15 cellular contexts compared by ENCODE assay signal in genomic region chr4:77127837-77128621, GRCh38. TPM values are rescaled to one million over a fixed set of nuclear protein-coding genes. Genes with fewer than 3 reads are reported as not detected.
DNase-seq lines count a peak whose midpoint lies in the region; ATAC-seq and TF ChIP-seq lines count a peak whose summit lies in the region.
"Had no signal": no experiment of that assay in that cellular context is flagged by ENCODE, and none has a peak within 500 bp of the region (broad histone marks: within the 10 kb centered on the region; RNA-seq: fewer than 3 reads in every experiment).

No MANE protein-coding gene starts in this region.

- no peak overlapping the region for H3K4me3 ChIP-seq in GM23338
- no peak overlapping the region for H3K4me3 ChIP-seq in Peyer's patch
- peak overlapping the region; percentile 7 to 60 (median 9) for H3K4me3 ChIP-seq in skeletal muscle tissue (ENCODE audit: low read length in 3 of 3)

- 0 out of 2 replicates have a peak overlapping the region, but pooled peaks have one; percentile 29 for H3K4me2 ChIP-seq in GM23338

- TF ChIP-seq CTCF in GM23338 (conservative IDR thresholded peaks at IDR 0.05; ENCODE audit: low read depth in 2 of 2) (no peak), Peyer's patch (IDR thresholded peaks at IDR 0.05) (no peak)
- TF ChIP-seq CTCF in activated CD8-positive, alpha-beta T cell treated with anti-CD3 and anti-CD28 coated beads for 36 hours (IDR thresholded peaks at IDR 0.05): no peak

- H3K4me1 ChIP-seq in GM23338 (ENCODE audit: insufficient read depth) (peaks cover 24% of the 10 kb centered on the region), Peyer's patch (peaks cover 0 to 4% (median 2%) of the 10 kb centered on the region in 4 donors), skeletal muscle tissue (ENCODE audit: control insufficient read depth in 3 of 3, insufficient read depth in 3 of 3, low read length in 3 of 3) (peaks cover 5 to 8% (median 8%) of the 10 kb centered on the region in 3 donors)

- H3K4me3 Mint-ChIP-seq in GM23338: 0 out of 3 replicates have a peak overlapping the region, but pooled peaks have one; percentile 13
- H3K4me3 Mint-ChIP-seq in activated CD4-positive, alpha-beta T cell treated with anti-CD3 and anti-CD28 coated beads for 36 hours: no peak overlapping the region
- H3K4me3 Mint-ChIP-seq in activated CD8-positive, alpha-beta T cell treated with anti-CD3 and anti-CD28 coated beads for 36 hours: no peak overlapping the region

- POLR2A ChIA-PET in activated CD4-positive, alpha-beta T cell treated with anti-CD3 and anti-CD28 coated beads for 36 hours (lab: Charles Lee): interaction anchor here (0.6 kb wide), 1 partner anchor 480 kb away, joined by 3 read pairs; no protein-coding TSS in a partner anchor
- POLR2A ChIA-PET in activated CD8-positive, alpha-beta T cell treated with anti-CD3 and anti-CD28 coated beads for 36 hours (lab: Charles Lee): no interaction called here

- H2AFZ ChIP-seq in GM23338: 0 out of 2 replicates have a peak overlapping the region, but pooled peaks have one; percentile 76

- no peaks in the 10 kb centered on the region for H3K79me2 ChIP-seq in GM23338 (replicated peaks; ENCODE audit: insufficient read depth)

- H3K9me2 ChIP-seq in GM23338 (ENCODE audit: insufficient read depth): no peaks in the 10 kb centered on the region; the same call in 1 of the 2 replicates

- H4K20me1 ChIP-seq in GM23338 (replicated peaks; ENCODE audit: insufficient read depth): no peaks in the 10 kb centered on the region

- H3K27ac Mint-ChIP-seq in GM23338: peak overlapping the region; percentile 37; the same call in 1 of the 2 replicates
- no peak overlapping the region for H3K27ac Mint-ChIP-seq in activated CD4-positive, alpha-beta T cell treated with anti-CD3 and anti-CD28 coated beads for 36 hours
- H3K27ac Mint-ChIP-seq in activated CD8-positive, alpha-beta T cell treated with anti-CD3 and anti-CD28 coated beads for 36 hours: no peak overlapping the region

- ATAC-seq in GM23338 (peak; percentile 50; the same call in 2 of the 3 replicates), left colon (peak; percentile 71), GM18909 (IDR thresholded peaks at IDR 0.05; ENCODE audit: poor library complexity, unreplicated experiment) (no peak)
- no peak for ATAC-seq in activated CD4-positive, alpha-beta T cell treated with anti-CD3 and anti-CD28 coated beads for 36 hours
- no peak for ATAC-seq in activated CD8-positive, alpha-beta T cell treated with anti-CD3 and anti-CD28 coated beads for 36 hours
- ATAC-seq: HepG2, right cardiac atrium had no signal

- H3F3A ChIP-seq in GM23338 (replicated peaks; ENCODE audit: low read depth): no peaks in the 10 kb centered on the region

- H3K36me3 ChIP-seq in GM23338 (ENCODE audit: insufficient read depth): no peaks in the 10 kb centered on the region; the same call in 1 of the 2 replicates
- H3K36me3 ChIP-seq in Peyer's patch: no peaks in the 10 kb centered on the region
- H3K36me3 ChIP-seq in skeletal muscle tissue (ENCODE audit: control insufficient read depth in 3 of 3, insufficient read depth in 3 of 3, low read length in 3 of 3): no peaks in the 10 kb centered on the region

- DNase-seq in GM23338 (ENCODE audit: low spot score) (no peak), Peyer's patch (no peak), left colon (no peak), glomerular visceral epithelial cell (ENCODE audit: extremely low spot score) (no peak)
- no peak for DNase-seq in activated CD4-positive, alpha-beta T cell treated with anti-CD3 and anti-CD28 coated beads for 36 hours
- no peak for DNase-seq in activated CD8-positive, alpha-beta T cell treated with anti-CD3 and anti-CD28 coated beads for 36 hours
- DNase-seq: activated T-cell treated with anti-CD3 and anti-CD28 coated beads, Interleukin-2, amount 50 U/mL, for 1 hour; amygdala; NCI-H146; NCI-H774; right cardiac atrium had no signal

- H3K9ac ChIP-seq in skeletal muscle tissue (ENCODE audit: low read depth in 1 of 3, low read length in 3 of 3): peak overlapping the region in 1 of 3 donors; percentile 41

- intact Hi-C loops in left colon (cut with DNase I, micrococcal nuclease): no loop called here
- intact Hi-C loops in activated CD4-positive, alpha-beta T cell treated with anti-CD3 and anti-CD28 coated beads for 36 hours (cut with DNase I, micrococcal nuclease): no loop called here
- intact Hi-C loops in activated CD8-positive, alpha-beta T cell treated with anti-CD3 and anti-CD28 coated beads for 36 hours (cut with micrococcal nuclease): no loop called here

- H3K27me3 ChIP-seq in GM23338 (ENCODE audit: insufficient read depth) (no peaks in the 10 kb centered on the region), Peyer's patch (no peaks in the 10 kb centered on the region), skeletal muscle tissue (ENCODE audit: control insufficient read depth in 3 of 3, insufficient read depth in 3 of 3, low read length in 3 of 3) (no peaks in the 10 kb centered on the region)
- H3K27me3 ChIP-seq: dorsolateral prefrontal cortex had no signal

- H3K4me1 Mint-ChIP-seq in GM23338: peaks cover 21% of the 10 kb centered on the region
- H3K4me1 Mint-ChIP-seq in activated CD4-positive, alpha-beta T cell treated with anti-CD3 and anti-CD28 coated beads for 36 hours: peaks cover 10% of the 10 kb centered on the region
- peaks cover 12% of the 10 kb centered on the region for H3K4me1 Mint-ChIP-seq in activated CD8-positive, alpha-beta T cell treated with anti-CD3 and anti-CD28 coated beads for 36 hours (ENCODE audit: low read depth)

- peaks cover 2% of the 10 kb centered on the region for H3K27me3 Mint-ChIP-seq in GM23338 (ENCODE audit: insufficient read depth, low read depth, poor library complexity)
- no peaks in the 10 kb centered on the region for H3K27me3 Mint-ChIP-seq in activated CD4-positive, alpha-beta T cell treated with anti-CD3 and anti-CD28 coated beads for 36 hours
- no peaks in the 10 kb centered on the region for H3K27me3 Mint-ChIP-seq in activated CD8-positive, alpha-beta T cell treated with anti-CD3 and anti-CD28 coated beads for 36 hours

- CTCF ChIA-PET in activated CD4-positive, alpha-beta T cell treated with anti-CD3 and anti-CD28 coated beads for 36 hours (lab: Charles Lee): interaction anchor here (0.6 to 1.6 kb wide), 3 partner anchors 26 to 76 kb away, joined by 3 to 5 read pairs (median 4); no protein-coding TSS in a partner anchor
- CTCF ChIA-PET in activated CD8-positive, alpha-beta T cell treated with anti-CD3 and anti-CD28 coated beads for 36 hours (lab: Charles Lee): interaction anchor here (3.9 kb wide), 1 partner anchor 75 kb away, joined by 22 read pairs; no protein-coding TSS in a partner anchor

- no peak for TF ChIP-seq POLR2A in Peyer's patch (IDR thresholded peaks at IDR 0.05)

- no peaks in the 10 kb centered on the region for H3K9me3 ChIP-seq in Peyer's patch
- no peaks in the 10 kb centered on the region for H3K9me3 ChIP-seq in skeletal muscle tissue (ENCODE audit: control insufficient read depth in 3 of 3, low read length in 3 of 3)

- H3K27ac ChIP-seq in GM23338 (ENCODE audit: low read depth) (no peak overlapping the region), Peyer's patch (peak overlapping the region; percentile 17 to 66 (median 50)), skeletal muscle tissue (ENCODE audit: low read depth, low read length) (peak overlapping the region; percentile 28)

- H3K36me3 Mint-ChIP-seq in GM23338 (ENCODE audit: low read depth): no peaks in the 10 kb centered on the region
- no peaks in the 10 kb centered on the region for H3K36me3 Mint-ChIP-seq in activated CD4-positive, alpha-beta T cell treated with anti-CD3 and anti-CD28 coated beads for 36 hours (ENCODE audit: low read depth)
- no peaks in the 10 kb centered on the region for H3K36me3 Mint-ChIP-seq in activated CD8-positive, alpha-beta T cell treated with anti-CD3 and anti-CD28 coated beads for 36 hours (ENCODE audit: low read depth)

- peaks cover 3% of the 10 kb centered on the region; the same call in 1 of the 3 replicates for H3K9me3 Mint-ChIP-seq in GM23338
- no peaks in the 10 kb centered on the region for H3K9me3 Mint-ChIP-seq in activated CD4-positive, alpha-beta T cell treated with anti-CD3 and anti-CD28 coated beads for 36 hours (ENCODE audit: low read depth)
- H3K9me3 Mint-ChIP-seq in activated CD8-positive, alpha-beta T cell treated with anti-CD3 and anti-CD28 coated beads for 36 hours: no peaks in the 10 kb centered on the region

TF ChIP-seq in GM23338, 12 proteins besides CTCF, POLR2A, EP300 and RAD21:
- TF ChIP-seq CREB1 (CRISPR knock-in tag; IDR thresholded peaks at IDR 0.05; ENCODE audit: low read depth): no peak
- TF ChIP-seq JUNB (IDR thresholded peaks at IDR 0.05; ENCODE audit: unreplicated experiment): no peak

RNA-seq across cellular contexts. Expression of gene CCNG2, which starts 29.0 kb away (rescaled TPM):
- total RNA-seq in GM23338 (2014; rRNA removed; shearing (Covaris generic)): 14.2 and 16.5 TPM in 2 replicates
- polyA plus RNA-seq in GM23338 (2016; fragmentation: Nextera tagmentation; extraction: Ambion mirVana): 5.4 and 7.1 TPM in 2 replicates
- total RNA-seq in Peyer's patch (10 to 100 TPM; 19.8 to 29.7 (median 25.8) TPM), left colon (100 to 1,000 TPM in 1 of 2 donors, 10 to 100 TPM in 1; 53.0 to 117 TPM), skeletal muscle tissue (52.7 TPM)
- 10 to 100 TPM; 25.7 to 28.6 TPM for total RNA-seq in activated CD4-positive, alpha-beta T cell treated with anti-CD3 and anti-CD28 coated beads for 36 hours
- 10 to 100 TPM; 54.3 to 55.5 TPM for total RNA-seq in activated CD8-positive, alpha-beta T cell treated with anti-CD3 and anti-CD28 coated beads for 36 hours

RNA-seq across cellular contexts. Expression of gene CCNI, which starts 52.2 kb away (rescaled TPM):
- 207 and 225 TPM in 2 replicates for total RNA-seq in GM23338 (2014; rRNA removed; shearing (Covaris generic))
- 233 and 248 TPM in 2 replicates for polyA plus RNA-seq in GM23338 (2016; fragmentation: Nextera tagmentation; extraction: Ambion mirVana)
- total RNA-seq in Peyer's patch: 100 to 1,000 TPM; 132 to 220 (median 176) TPM
- total RNA-seq in left colon: 100 to 1,000 TPM; 182 to 227 TPM
- 152 TPM for total RNA-seq in skeletal muscle tissue
- 100 to 1,000 TPM; 226 to 230 TPM for total RNA-seq in activated CD4-positive, alpha-beta T cell treated with anti-CD3 and anti-CD28 coated beads for 36 hours
- total RNA-seq in activated CD8-positive, alpha-beta T cell treated with anti-CD3 and anti-CD28 coated beads for 36 hours: 100 to 1,000 TPM; 257 to 272 TPM

Comparison
In these comparisons a context has a peak if more than half of its experiments do, and no peak if none do; other contexts are left out.
1. ATAC-seq: peak in GM23338 (single experiment) and left colon (single experiment); none in activated CD4-positive, alpha-beta T cell treated with anti-CD3 and anti-CD28 coated beads for 36 hours (single experiment), activated CD8-positive, alpha-beta T cell treated with anti-CD3 and anti-CD28 coated beads for 36 hours (single experiment) and GM18909 (single experiment).
2. H3K4me3 ChIP-seq: peak in skeletal muscle tissue (3 of 3); none in GM23338 (single experiment) and Peyer's patch (0 of 4).